9 cellular contexts compared by ENCODE assay signal in genomic region chr2:159612255-159612901, GRCh38. TPM values are rescaled to one million over a fixed set of nuclear protein-coding genes. Genes with fewer than 3 reads are reported as not detected.
DNase-seq lines count a peak whose midpoint lies in the region; ATAC-seq and TF ChIP-seq lines count a peak whose summit lies in the region.
"Had no signal": no experiment of that assay in that cellular context is flagged by ENCODE, and none has a peak within 500 bp of the region (broad histone marks: within the 10 kb centered on the region; RNA-seq: fewer than 3 reads in every experiment).

No MANE protein-coding gene starts in this region.

- H3K27me3 ChIP-seq in ectodermal cell (ENCODE audit: control insufficient read depth, insufficient read depth, low read length, poor library complexity, severe bottlenecking): no peaks in the 10 kb centered on the region

- H3K4me3 Mint-ChIP-seq in progenitor cell of endocrine pancreas (ENCODE audit: low read depth): peak overlapping the region; percentile 63
- H3K4me3 Mint-ChIP-seq in natural killer cell: no peak overlapping the region
- H3K4me3 Mint-ChIP-seq: activated CD4-positive, alpha-beta T cell treated with anti-CD3 and anti-CD28 coated beads, Interleukin-2, amount 10 ng/mL, durations not matched to agents 24 days and 14 days had no signal

- H3K27ac Mint-ChIP-seq in progenitor cell of endocrine pancreas: no peak overlapping the region
- H3K27ac Mint-ChIP-seq in natural killer cell: no peak overlapping the region
- H3K27ac Mint-ChIP-seq: activated CD4-positive, alpha-beta T cell treated with anti-CD3 and anti-CD28 coated beads, Interleukin-2, amount 10 ng/mL, durations not matched to agents 24 days and 14 days had no signal

- TF ChIP-seq CTCF in progenitor cell of endocrine pancreas (IDR thresholded peaks at IDR 0.05; ENCODE audit: unreplicated experiment) (no peak), natural killer cell (IDR thresholded peaks at IDR 0.05) (no peak)

- H3K36me3 Mint-ChIP-seq in progenitor cell of endocrine pancreas (ENCODE audit: insufficient read depth) (no peaks in the 10 kb centered on the region), natural killer cell (peaks cover 7% of the 10 kb centered on the region)

- peak overlapping the region; percentile 10 for H3K4me3 ChIP-seq in ectodermal cell (ENCODE audit: insufficient read depth, low read depth, low read length)

- ATAC-seq in natural killer cell (no peak), HG03196 (IDR thresholded peaks at IDR 0.05; ENCODE audit: unreplicated experiment) (no peak)

- H3K9me3 ChIP-seq in ectodermal cell (ENCODE audit: control insufficient read depth, low read length): no peaks in the 10 kb centered on the region

- no peaks in the 10 kb centered on the region for H3K36me3 ChIP-seq in ectodermal cell (ENCODE audit: control insufficient read depth, insufficient read depth, low read length)

- H3K9me3 Mint-ChIP-seq in progenitor cell of endocrine pancreas (ENCODE audit: low read depth) (no peaks in the 10 kb centered on the region), natural killer cell (no peaks in the 10 kb centered on the region)
- H3K9me3 Mint-ChIP-seq: activated CD4-positive, alpha-beta T cell treated with anti-CD3 and anti-CD28 coated beads, Interleukin-2, amount 10 ng/mL, durations not matched to agents 24 days and 14 days had no signal

- intact Hi-C loops in natural killer cell (cut with micrococcal nuclease): loop anchor here (10.0 kb wide), 1 partner anchor 98 kb away; no protein-coding TSS in a partner anchor

- WGBS in ectodermal cell, 2 experiments: 79% methylated on average over 1 of the region's 1 CpG

- H3K4me1 Mint-ChIP-seq in progenitor cell of endocrine pancreas (ENCODE audit: low read depth): peaks cover 32% of the 10 kb centered on the region
- peaks cover 17% of the 10 kb centered on the region in 2 donors for H3K4me1 Mint-ChIP-seq in natural killer cell

- H3K27me3 Mint-ChIP-seq in progenitor cell of endocrine pancreas (no peaks in the 10 kb centered on the region), natural killer cell (ENCODE audit: low read depth in 2 of 2) (peaks cover 16% of the 10 kb centered on the region in 2 donors)

- peak overlapping the region; percentile 76 for H3K27ac ChIP-seq in ectodermal cell (ENCODE audit: insufficient read depth, low read depth, low read length, poor library complexity, severe bottlenecking)

- DNase-seq in H4 (ENCODE audit: low spot score) (peak; percentile 25), NCI-H345 treated with DMSO at 0.1 percent for 48 hours (lab: John Stamatoyannopoulos, UW; ENCODE audit: unreplicated experiment) (peak; percentile 13), progenitor cell of endocrine pancreas (ENCODE audit: low spot score, unreplicated experiment) (no peak), natural killer cell (no peak), AG08396 (ENCODE audit: low spot score) (no peak)
- no peak for DNase-seq in activated CD4-positive, alpha-beta T cell treated with anti-CD3 and anti-CD28 coated beads for 48 hours
- DNase-seq: activated CD4-positive, alpha-beta T cell treated with anti-CD3 and anti-CD28 coated beads, Interleukin-2, amount 10 ng/mL, durations not matched to agents 24 days and 14 days had no signal

- H3K4me1 ChIP-seq in ectodermal cell (ENCODE audit: control insufficient read depth, insufficient read depth, low read length): peaks cover 12% of the 10 kb centered on the region

RNA-seq across cellular contexts. Expression of gene BAZ2B, which starts 4.0 kb away (rescaled TPM):
- 16.7 and 17.2 TPM in 2 replicates for total RNA-seq in H4 (2014; rRNA removed; shearing (Covaris generic))
- polyA plus RNA-seq in ectodermal cell (2013, experiment 1 of 4): 39.6 TPM
- polyA plus RNA-seq in ectodermal cell (2013, experiment 2 of 4): 41.2 TPM
- polyA plus RNA-seq in ectodermal cell (2013, experiment 3 of 4): 32.6 TPM
- 33.1 TPM for polyA plus RNA-seq in ectodermal cell (2013, experiment 4 of 4)
- total RNA-seq in progenitor cell of endocrine pancreas: 150 and 155 TPM in 2 replicates
- 10 to 100 TPM; 59.8 to 73.7 (median 68.4) TPM for total RNA-seq in natural killer cell

Comparison
In these comparisons a context has a peak if more than half of its experiments do, and no peak if none do; other contexts are left out.
1. DNase-seq: peak in H4 (single experiment) and NCI-H345 treated with DMSO at 0.1 percent for 48 hours (single experiment); none in progenitor cell of endocrine pancreas (single experiment), natural killer cell (single experiment), activated CD4-positive, alpha-beta T cell treated with anti-CD3 and anti-CD28 coated beads for 48 hours (single experiment) and AG08396 (single experiment).